ENCODE assay signal across 8 cellular contexts in genomic region chr20:3239026-3239866, GRCh38. TPM values are rescaled to one million over a fixed set of nuclear protein-coding genes. Genes with fewer than 3 reads are reported as not detected.
DNase-seq lines count a peak whose midpoint lies in the region; ATAC-seq and TF ChIP-seq lines count a peak whose summit lies in the region.

SLC4A11 (minus strand) TSS chr20:3239190; CDS start chr20:3239137, 53 bp downstream.

- H3K4me1 Mint-ChIP-seq in Calu3 (ENCODE audit: low read depth, unreplicated experiment) (peaks cover 22% of the 10 kb centered on the region), nephron (peaks cover 7% of the 10 kb centered on the region)
- H3K4me1 Mint-ChIP-seq in activated T-cell treated with anti-CD3 and anti-CD28 coated beads, Interleukin-2, amount 50 U/mL, for 4 hours (ENCODE audit: low read depth): peaks cover 7% of the 10 kb centered on the region

- no TSS peak for BruUV-seq in Calu3 (replicated peaks; lab: Mats Ljungman, UMichigan)

- peak within 1 kb of the TSS; percentile 69 for H3K4me3 ChIP-seq in fibroblast of the aortic adventitia (ENCODE audit: low read depth, low read length)

- H3K9me3 Mint-ChIP-seq in Calu3 (ENCODE audit: low read depth, unreplicated experiment) (no peaks in the 10 kb centered on the region), nephron (no peaks in the 10 kb centered on the region)
- H3K9me3 Mint-ChIP-seq in activated T-cell treated with anti-CD3 and anti-CD28 coated beads, Interleukin-2, amount 50 U/mL, for 4 hours: no peaks in the 10 kb centered on the region

- intact Hi-C loops in Calu3 (cut with micrococcal nuclease; ENCODE audit: unreplicated experiment): no loop called here

- H3K27ac Mint-ChIP-seq in Calu3 (ENCODE audit: unreplicated experiment) (peak within 1 kb of the TSS; percentile 54), nephron (no peak within 1 kb of the TSS)

- peak within 1 kb of the TSS; percentile 90 for H3K4me3 Mint-ChIP-seq in Calu3 (ENCODE audit: low read depth, unreplicated experiment)
- H3K4me3 Mint-ChIP-seq in activated T-cell treated with anti-CD3 and anti-CD28 coated beads, Interleukin-2, amount 50 U/mL, for 4 hours: peak within 1 kb of the TSS; percentile 84
- H3K4me3 Mint-ChIP-seq in nephron: peak within 1 kb of the TSS; percentile 89 to 92 (median 90)

- TF ChIP-seq CTCF in Calu3 (IDR thresholded peaks at IDR 0.05; ENCODE audit: unreplicated experiment): no peak
- TF ChIP-seq CTCF in fibroblast of the aortic adventitia (IDR thresholded peaks at IDR 0.05; ENCODE audit: insufficient read depth, low read length): no peak
- no peak for TF ChIP-seq CTCF in nephron (IDR thresholded peaks at IDR 0.05; ENCODE audit: unreplicated experiment in 3 of 3)

- H3K36me3 Mint-ChIP-seq in Calu3 (ENCODE audit: insufficient read depth, unreplicated experiment) (peaks cover 31% of the 10 kb centered on the region), nephron (ENCODE audit: low read depth) (no peaks in the 10 kb centered on the region)
- H3K36me3 Mint-ChIP-seq in activated T-cell treated with anti-CD3 and anti-CD28 coated beads, Interleukin-2, amount 50 U/mL, for 4 hours (ENCODE audit: insufficient read depth): no peaks in the 10 kb centered on the region

- DNase-seq in Calu3 (peak; percentile 70), NCI-H510A (lab: John Stamatoyannopoulos, UW) (peak; percentile 85), fibroblast of the aortic adventitia (ENCODE audit: low read depth) (peak; percentile 47), pons (ENCODE audit: low spot score) (no peak)
- no peak for DNase-seq in activated T-cell treated with anti-CD3 and anti-CD28 coated beads, Interleukin-2, amount 50 U/mL, for 4 hours

- peaks cover 21% of the 10 kb centered on the region for H3K27me3 Mint-ChIP-seq in Calu3 (ENCODE audit: unreplicated experiment)
- H3K27me3 Mint-ChIP-seq in activated T-cell treated with anti-CD3 and anti-CD28 coated beads, Interleukin-2, amount 50 U/mL, for 4 hours (ENCODE audit: low read depth): peaks cover 54% of the 10 kb centered on the region
- H3K27me3 Mint-ChIP-seq in nephron (ENCODE audit: low read depth): peaks cover 92% of the 10 kb centered on the region

- peak; percentile 59 for ATAC-seq in GM21825 (IDR thresholded peaks at IDR 0.05; ENCODE audit: unreplicated experiment)
- ATAC-seq in activated T-cell treated with anti-CD3 and anti-CD28 coated beads, Interleukin-2, amount 50 U/mL, for 4 hours: peak; percentile 69 to 73
- no peak for ATAC-seq in GM21717 (IDR thresholded peaks at IDR 0.05; ENCODE audit: unreplicated experiment)

- CTCF ChIA-PET in Calu3 (lab: Charles Lee): interaction anchor here (0.7 kb wide), 1 partner anchor 18 kb away, joined by 3 read pairs; no protein-coding TSS in a partner anchor

RNA-seq across cellular contexts. Expression of gene SLC4A11, which starts in this region (rescaled TPM):
- total RNA-seq in Calu3 (2022) (9.4 and 11.0 TPM in 2 replicates), fibroblast of the aortic adventitia (ENCODE audit: low replicate concordance) (0.49 and 0.63 TPM in 2 replicates)
- 1 to 10 TPM; 1.3 to 3.1 (median 1.4) TPM for total RNA-seq in activated T-cell treated with anti-CD3 and anti-CD28 coated beads, Interleukin-2, amount 50 U/mL, for 4 hours

Comparison
In these comparisons a context has a peak if more than half of its experiments do, and no peak if none do; other contexts are left out.
1. Peak in DNase-seq and H3K4me3 ChIP-seq in fibroblast of the aortic adventitia; RNA of the gene not detected or under 1 TPM.
2. DNase-seq: peak in Calu3 (single experiment) and NCI-H510A (single experiment); none in activated T-cell treated with anti-CD3 and anti-CD28 coated beads, Interleukin-2, amount 50 U/mL, for 4 hours (single experiment) and pons (single experiment).
3. Peak in every context shown above with its lines, with median percentiles within 50 percentile points of each other: H3K4me3 Mint-ChIP-seq.